ENCODE assay signal across 1 cellular context in the genomic region with DNA sequence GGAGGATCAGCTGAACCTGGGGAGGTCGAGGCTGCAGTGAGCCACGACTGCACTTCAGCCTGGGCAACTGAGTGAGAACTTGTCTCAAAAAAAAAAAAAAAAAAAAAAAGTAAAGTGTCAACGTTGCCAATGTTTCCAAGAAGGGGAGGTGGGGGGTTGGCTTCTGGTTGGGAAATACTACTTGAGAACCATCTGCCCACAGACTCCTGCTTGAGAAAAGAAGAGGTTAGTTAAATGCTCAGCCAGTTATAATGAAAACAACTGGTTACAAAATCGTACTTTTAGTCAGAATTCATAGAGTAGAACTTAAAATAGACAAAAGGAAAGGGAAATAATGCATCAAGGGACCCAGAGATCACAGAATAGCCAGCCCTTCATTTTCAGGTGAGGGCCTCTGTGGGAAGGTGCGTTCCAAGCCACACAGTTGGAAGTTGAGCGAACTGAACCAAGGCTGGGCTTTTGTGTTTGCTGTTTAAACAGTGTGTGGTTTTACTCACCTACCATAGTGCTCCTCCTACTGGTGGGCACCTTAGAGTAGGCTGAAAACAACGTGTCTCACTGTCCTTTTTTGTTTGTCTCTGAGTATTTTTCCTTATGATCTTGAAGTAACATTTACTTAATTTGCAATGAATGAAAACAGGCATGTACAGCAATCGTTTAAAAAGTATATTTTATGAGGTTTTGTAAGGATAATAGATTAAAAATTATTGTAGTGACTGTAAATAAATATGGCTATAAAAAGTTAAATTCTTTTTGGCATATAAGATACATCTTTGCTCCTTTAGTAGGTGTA.
TF ChIP-seq lines count a peak whose summit lies in the region.

No MANE protein-coding gene starts in this region.

TF ChIP-seq in K562, 482 proteins besides CTCF, POLR2A, EP300 and RAD21 (continued from another document and continues in another):
- peak; percentile 32 to 64 for TF ChIP-seq AFF1 (IDR thresholded peaks at IDR 0.05; ENCODE audit: low read depth in 1 of 2, partially characterized antibody in 2 of 2)
- TF ChIP-seq ZBTB11 (CRISPR knock-in tag; IDR thresholded peaks at IDR 0.05) = peak in 1 of 3 experiments; percentile 96; a peak in 2 of 6 replicates
- peak; percentile 44; the same call in 1 of the 2 replicates for TF ChIP-seq MYC (IDR thresholded peaks at IDR 0.05; ENCODE audit: low read depth, low read length)
- no peak for TF ChIP-seq MYC (CRISPR knock-in tag; IDR thresholded peaks at IDR 0.05; ENCODE audit: borderline replicate concordance, low read depth)
- TF ChIP-seq, protein P1, sequence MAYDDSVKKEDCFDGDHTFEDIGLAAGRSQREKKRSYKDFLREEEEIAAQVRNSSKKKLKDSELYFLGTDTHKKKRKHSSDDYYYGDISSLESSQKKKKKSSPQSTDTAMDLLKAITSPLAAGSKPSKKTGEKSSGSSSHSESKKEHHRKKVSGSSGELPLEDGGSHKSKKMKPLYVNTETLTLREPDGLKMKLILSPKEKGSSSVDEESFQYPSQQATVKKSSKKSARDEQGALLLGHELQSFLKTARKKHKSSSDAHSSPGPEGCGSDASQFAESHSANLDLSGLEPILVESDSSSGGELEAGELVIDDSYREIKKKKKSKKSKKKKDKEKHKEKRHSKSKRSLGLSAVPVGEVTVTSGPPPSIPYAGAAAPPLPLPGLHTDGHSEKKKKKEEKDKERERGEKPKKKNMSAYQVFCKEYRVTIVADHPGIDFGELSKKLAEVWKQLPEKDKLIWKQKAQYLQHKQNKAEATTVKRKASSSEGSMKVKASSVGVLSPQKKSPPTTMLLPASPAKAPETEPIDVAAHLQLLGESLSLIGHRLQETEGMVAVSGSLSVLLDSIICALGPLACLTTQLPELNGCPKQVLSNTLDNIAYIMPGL (CRISPR knock-in tag; IDR thresholded peaks at IDR 0.05) = 0 out of 2 replicates have a peak, but pooled peaks have one; percentile 38
- TF ChIP-seq, protein P2, sequence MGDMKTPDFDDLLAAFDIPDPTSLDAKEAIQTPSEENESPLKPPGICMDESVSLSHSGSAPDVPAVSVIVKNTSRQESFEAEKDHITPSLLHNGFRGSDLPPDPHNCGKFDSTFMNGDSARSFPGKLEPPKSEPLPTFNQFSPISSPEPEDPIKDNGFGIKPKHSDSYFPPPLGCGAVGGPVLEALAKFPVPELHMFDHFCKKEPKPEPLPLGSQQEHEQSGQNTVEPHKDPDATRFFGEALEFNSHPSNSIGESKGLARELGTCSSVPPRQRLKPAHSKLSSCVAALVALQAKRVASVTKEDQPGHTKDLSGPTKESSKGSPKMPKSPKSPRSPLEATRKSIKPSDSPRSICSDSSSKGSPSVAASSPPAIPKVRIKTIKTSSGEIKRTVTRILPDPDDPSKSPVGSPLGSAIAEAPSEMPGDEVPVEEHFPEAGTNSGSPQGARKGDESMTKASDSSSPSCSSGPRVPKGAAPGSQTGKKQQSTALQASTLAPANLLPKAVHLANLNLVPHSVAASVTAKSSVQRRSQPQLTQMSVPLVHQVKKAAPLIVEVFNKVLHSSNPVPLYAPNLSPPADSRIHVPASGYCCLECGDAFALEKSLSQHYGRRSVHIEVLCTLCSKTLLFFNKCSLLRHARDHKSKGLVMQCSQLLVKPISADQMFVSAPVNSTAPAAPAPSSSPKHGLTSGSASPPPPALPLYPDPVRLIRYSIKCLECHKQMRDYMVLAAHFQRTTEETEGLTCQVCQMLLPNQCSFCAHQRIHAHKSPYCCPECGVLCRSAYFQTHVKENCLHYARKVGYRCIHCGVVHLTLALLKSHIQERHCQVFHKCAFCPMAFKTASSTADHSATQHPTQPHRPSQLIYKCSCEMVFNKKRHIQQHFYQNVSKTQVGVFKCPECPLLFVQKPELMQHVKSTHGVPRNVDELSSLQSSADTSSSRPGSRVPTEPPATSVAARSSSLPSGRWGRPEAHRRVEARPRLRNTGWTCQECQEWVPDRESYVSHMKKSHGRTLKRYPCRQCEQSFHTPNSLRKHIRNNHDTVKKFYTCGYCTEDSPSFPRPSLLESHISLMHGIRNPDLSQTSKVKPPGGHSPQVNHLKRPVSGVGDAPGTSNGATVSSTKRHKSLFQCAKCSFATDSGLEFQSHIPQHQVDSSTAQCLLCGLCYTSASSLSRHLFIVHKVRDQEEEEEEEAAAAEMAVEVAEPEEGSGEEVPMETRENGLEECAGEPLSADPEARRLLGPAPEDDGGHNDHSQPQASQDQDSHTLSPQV (IDR thresholded peaks at IDR 0.05) = peak; percentile 62; the same call in 1 of the 2 replicates
- TF ChIP-seq MTA1 (IDR thresholded peaks at IDR 0.05; ENCODE audit: borderline replicate concordance) = 0 out of 2 replicates have a peak, but pooled peaks have one; percentile 26
- peak; percentile 67 for TF ChIP-seq SMC3 (conservative IDR thresholded peaks at IDR 0.05; ENCODE audit: insufficient read depth, low read depth, low read length)
- TF ChIP-seq ZNF41 (CRISPR knock-in tag; conservative IDR thresholded peaks at IDR 0.05) = no peak
- TF ChIP-seq FOXA3 (CRISPR knock-in tag; conservative IDR thresholded peaks at IDR 0.05 in 1 of 2, IDR thresholded peaks at IDR 0.05 in 1 of 2) = peak in 1 of 2 experiments; percentile 51; a peak in 1 of 4 replicates
- TF ChIP-seq GATAD2A (IDR thresholded peaks at IDR 0.05) = 0 out of 2 replicates have a peak, but pooled peaks have one; percentile 16
- no peak for TF ChIP-seq HEY1 (CRISPR knock-in tag; IDR thresholded peaks at IDR 0.05; ENCODE audit: borderline replicate concordance)
- TF ChIP-seq CREB3L1 (IDR thresholded peaks at IDR 0.05; ENCODE audit: borderline replicate concordance, low read depth) = no peak
- TF ChIP-seq TRIM28 (IDR thresholded peaks at IDR 0.05) = 0 out of 2 replicates have a peak, but pooled peaks have one; percentile 20
- TF ChIP-seq MYBL2 (IDR thresholded peaks at IDR 0.05; ENCODE audit: low read depth) = no peak; the same call in 1 of the 2 replicates
- no peak for TF ChIP-seq MYBL2 (CRISPR knock-in tag; IDR thresholded peaks at IDR 0.05; ENCODE audit: borderline replicate concordance)
- TF ChIP-seq ELF4 (CRISPR knock-in tag; IDR thresholded peaks at IDR 0.05) = 0 out of 2 replicates have a peak, but pooled peaks have one; percentile 47
- no peak for TF ChIP-seq ZNF507 (tag; conservative IDR thresholded peaks at IDR 0.05)
- peak; percentile 72 for TF ChIP-seq BRD9 (IDR thresholded peaks at IDR 0.05; ENCODE audit: low read depth, partially characterized antibody)
- no peak for TF ChIP-seq ZKSCAN8 (CRISPR knock-in tag; IDR thresholded peaks at IDR 0.05)
- peak in 1 of 2 experiments; percentile 25; a peak in 1 of 4 replicates for TF ChIP-seq TEAD1 (CRISPR knock-in tag; IDR thresholded peaks at IDR 0.05)
- no peak for TF ChIP-seq ZNF263 (CRISPR knock-in tag; IDR thresholded peaks at IDR 0.05; ENCODE audit: borderline replicate concordance)
- TF ChIP-seq CXXC5 (CRISPR knock-in tag; IDR thresholded peaks at IDR 0.05) = 0 out of 2 replicates have a peak, but pooled peaks have one; percentile 21
- no peak for TF ChIP-seq TBL1XR1 (IDR thresholded peaks at IDR 0.05; ENCODE audit: low read length in 2 of 2)
- TF ChIP-seq KLF6 (CRISPR knock-in tag; IDR thresholded peaks at IDR 0.05; ENCODE audit: borderline replicate concordance) = 0 out of 2 replicates have a peak, but pooled peaks have one; percentile 29
